In genomic region chr3:10474439-10474723, GRCh38 we compare ENCODE assay signal across 24 cellular contexts. TPM values are rescaled to one million over a fixed set of nuclear protein-coding genes. Genes with fewer than 3 reads are reported as not detected.
"Had no signal": no experiment of that assay in that cellular context is flagged by ENCODE, and none has a peak within 500 bp of the region (broad histone marks: within the 10 kb centered on the region; RNA-seq: fewer than 3 reads in every experiment).

No MANE protein-coding gene starts in this region.

- H3K9me3 Mint-ChIP-seq: immature natural killer cell had no signal

- H3K4me1 Mint-ChIP-seq: immature natural killer cell had no signal

- H3K27ac ChIP-seq: coronary artery, gastroesophageal sphincter, pancreas, right atrium auricular region, stomach, tibial artery had no signal

- H3K4me3 Mint-ChIP-seq: activated CD4-positive, alpha-beta T cell treated with anti-CD3 and anti-CD28 coated beads for 36 hours; activated naive CD8-positive, alpha-beta T cell; effector memory CD8-positive, alpha-beta T cell; immature natural killer cell; nephron; stimulated activated naive B cell treated with anti-CD40 and anti-IgM and Interleukin-4, amounts not matched to agents 10 μg/mL and 1 μg/mL and 100 μg/mL, for 72 hours had no signal

- ATAC-seq: activated CD4-positive, alpha-beta T cell treated with anti-CD3 and anti-CD28 coated beads for 36 hours; effector memory CD8-positive, alpha-beta T cell; gastroesophageal sphincter; pancreas; stimulated activated naive B cell treated with anti-CD40 and anti-IgM and Interleukin-4, amounts not matched to agents 10 μg/mL and 1 μg/mL and 100 μg/mL, for 72 hours had no signal

- H3K4me1 ChIP-seq: pancreas had no signal

- DNase-seq: activated CD4-positive, CD25-positive, alpha-beta regulatory T cell; activated effector memory CD4-positive, alpha-beta T cell treated with Interleukin-2 at 50 U/mL for 16 hours; activated naive CD4-positive, alpha-beta T cell treated with Interleukin-2 at 50 U/mL for 16 hours; effector memory CD8-positive, alpha-beta T cell; erythroblast; head of caudate nucleus; immature natural killer cell; pancreas; stimulated activated CD4-positive, alpha-beta T cell treated with anti-CD3 and anti-CD28 coated beads, Interleukin-12 subunit alpha, Interleukin-12 subunit beta, amount 100 ng/mL, for 4 hours; stimulated activated CD4-positive, alpha-beta T cell treated with anti-CD3 and anti-CD28 coated beads, Interleukin-4, amount 100 ng/mL, for 24 hours; stimulated activated naive B cell treated with anti-CD40 and anti-IgM and Interleukin-4, amounts not matched to agents 10 μg/mL and 1 μg/mL and 100 μg/mL, for 72 hours; stomach; tibial artery had no signal

- H3K36me3 ChIP-seq: gastroesophageal sphincter, pancreas, right atrium auricular region, stomach, tibial artery had no signal

- H3K27ac Mint-ChIP-seq: activated CD4-positive, alpha-beta T cell treated with anti-CD3 and anti-CD28 coated beads for 36 hours; activated naive CD8-positive, alpha-beta T cell; immature natural killer cell; nephron; stimulated activated naive B cell treated with anti-CD40 and anti-IgM and Interleukin-4, amounts not matched to agents 10 μg/mL and 1 μg/mL and 100 μg/mL, for 72 hours had no signal

- H3K9me3 ChIP-seq: pancreas, right atrium auricular region, stomach, tibial artery had no signal

- H3K4me3 ChIP-seq: coronary artery, gastroesophageal sphincter, lung, pancreas, right atrium auricular region, stomach, tibial artery had no signal

- H3K36me3 Mint-ChIP-seq: activated naive CD8-positive, alpha-beta T cell; immature natural killer cell had no signal

RNA-seq across cellular contexts. Expression of gene ATP2B2, which starts 31.0 kb away (rescaled TPM):
- total RNA-seq: kidney epithelial cell; pulmonary artery endothelial cell; T-helper 1 cell treated with Interleukin-12 subunit alpha and Interleukin-12 subunit beta and Interleukin-4 antibody, amounts not matched to agents 30 ng/mL and 1 ng/mL, for 36 hours; ureter had no signal
- polyA plus RNA-seq: immature natural killer cell, lung had no signal
